19 cellular contexts compared by ENCODE assay signal in genomic region chr2:27148801-27149439, GRCh38. TPM values are rescaled to one million over a fixed set of nuclear protein-coding genes. Genes with fewer than 3 reads are reported as not detected.
"Had no signal": no experiment of that assay in that cellular context is flagged by ENCODE, and none has a peak within 500 bp of the region (broad histone marks: within the 10 kb centered on the region; RNA-seq: fewer than 3 reads in every experiment).

TSS of gene TCF23 (plus strand) at chr2:27149004. CDS start at chr2:27149134, 130 bp downstream.

- ATAC-seq: foreskin keratinocyte; stimulated activated naive CD8-positive, alpha-beta T cell treated with anti-CD3 and anti-CD28 coated beads, Interleukin-15, amount 100 ng/mL, for 72 hours had no signal

- H3K9me3 Mint-ChIP-seq: activated CD4-positive, alpha-beta memory T cell treated with anti-CD3 and anti-CD28 coated beads for 36 hours; activated naive CD8-positive, alpha-beta T cell treated with anti-CD3 and anti-CD28 coated beads for 36 hours; stimulated activated naive CD8-positive, alpha-beta T cell treated with anti-CD3 and anti-CD28 coated beads, Interleukin-15, amount 100 ng/mL, for 72 hours had no signal

- DNase-seq: activated CD4-positive, alpha-beta memory T cell treated with anti-CD3 and anti-CD28 coated beads for 36 hours; activated gamma-delta T cell treated with Interleukin-2 at 50 U/mL for 16 hours; activated naive CD8-positive, alpha-beta T cell treated with anti-CD3 and anti-CD28 coated beads for 36 hours; activated T-cell treated with anti-CD3 and anti-CD28 coated beads, Interleukin-2, amount 50 U/mL, for 48 hours; dorsolateral prefrontal cortex; foreskin keratinocyte; head of caudate nucleus; islet precursor cell; stimulated activated CD4-positive, alpha-beta T cell treated with anti-CD3 and anti-CD28 coated beads, Interleukin-2, amount 100 ng/mL, for 48 hours; stimulated activated CD8-positive, alpha-beta memory T cell treated with anti-CD3 and anti-CD28 coated beads, Interleukin-4, amount 100 ng/mL, for 48 hours; stimulated activated naive CD8-positive, alpha-beta T cell treated with anti-CD3 and anti-CD28 coated beads, Interleukin-15, amount 100 ng/mL, for 72 hours; T-helper 9 cell had no signal

- H3K4me3 ChIP-seq: breast epithelium, dorsolateral prefrontal cortex, esophagus muscularis mucosa, neural progenitor cell, thoracic aorta had no signal

- H2AFZ ChIP-seq: neural progenitor cell had no signal

- H3K36me3 ChIP-seq: breast epithelium, esophagus muscularis mucosa, neural progenitor cell, thoracic aorta had no signal

- H3K9me3 ChIP-seq: breast epithelium, esophagus muscularis mucosa, thoracic aorta had no signal

- H3K4me3 Mint-ChIP-seq: activated CD4-positive, alpha-beta memory T cell treated with anti-CD3 and anti-CD28 coated beads for 36 hours; activated naive CD8-positive, alpha-beta T cell treated with anti-CD3 and anti-CD28 coated beads for 36 hours; neural progenitor cell; stimulated activated naive CD8-positive, alpha-beta T cell treated with anti-CD3 and anti-CD28 coated beads, Interleukin-15, amount 100 ng/mL, for 72 hours had no signal

- H3K4me2 ChIP-seq: neural progenitor cell had no signal

- H3K9ac ChIP-seq: neural progenitor cell had no signal

- H3K4me1 Mint-ChIP-seq: neural progenitor cell had no signal

- H3K36me3 Mint-ChIP-seq: activated CD4-positive, alpha-beta memory T cell treated with anti-CD3 and anti-CD28 coated beads for 36 hours; activated naive CD8-positive, alpha-beta T cell treated with anti-CD3 and anti-CD28 coated beads for 36 hours; neural progenitor cell had no signal

- H3K27me3 ChIP-seq: breast epithelium, dorsolateral prefrontal cortex, neural progenitor cell had no signal

- H3K4me1 ChIP-seq: breast epithelium, esophagus muscularis mucosa, foreskin keratinocyte, neural progenitor cell had no signal

- H3K27ac Mint-ChIP-seq: activated CD4-positive, alpha-beta memory T cell treated with anti-CD3 and anti-CD28 coated beads for 36 hours; activated naive CD8-positive, alpha-beta T cell treated with anti-CD3 and anti-CD28 coated beads for 36 hours; neural progenitor cell had no signal

- H3K27ac ChIP-seq: breast epithelium, dorsolateral prefrontal cortex, esophagus muscularis mucosa, foreskin keratinocyte, neural progenitor cell, thoracic aorta, VCaP had no signal

RNA-seq across cellular contexts. Expression of gene TCF23, which starts in this region (rescaled TPM):
- total RNA-seq: activated CD4-positive, alpha-beta memory T cell treated with anti-CD3 and anti-CD28 coated beads for 36 hours; activated naive CD8-positive, alpha-beta T cell treated with anti-CD3 and anti-CD28 coated beads for 36 hours; breast epithelium; esophagus muscularis mucosa; lower leg skin; thoracic aorta had no signal
- polyA plus RNA-seq: aorta had no signal
